Comparison of ENCODE assay signal across 13 cellular contexts in the genomic region with DNA sequence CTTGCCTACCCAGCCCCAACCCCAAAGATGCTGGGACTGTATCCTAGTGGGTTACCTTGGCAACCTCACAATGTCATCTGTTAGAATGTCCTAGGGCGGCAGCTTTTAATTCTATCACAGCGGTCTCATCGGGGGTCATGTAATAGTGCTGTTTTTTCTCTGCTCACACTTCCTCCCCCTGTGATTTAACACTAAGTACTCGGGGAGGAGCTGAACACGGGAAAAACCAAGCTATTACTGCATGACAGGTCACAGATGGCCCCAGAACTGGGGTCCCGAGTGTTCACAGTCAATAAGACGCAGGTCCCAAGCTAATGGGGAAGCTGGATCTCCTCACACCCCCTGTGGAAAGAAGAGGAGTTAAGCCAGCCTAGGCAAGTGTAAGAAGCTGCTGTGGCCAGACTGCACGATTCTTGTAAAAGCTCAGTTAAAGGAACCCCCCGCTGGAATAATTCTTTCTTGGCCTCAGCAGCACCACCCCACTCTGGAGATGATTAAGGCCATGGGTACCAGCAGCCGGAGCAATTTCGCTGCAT. TPM values are rescaled to one million over a fixed set of nuclear protein-coding genes. Genes with fewer than 3 reads are reported as not detected.
DNase-seq lines count a peak whose midpoint lies in the region; ATAC-seq, FAIRE-seq and TF ChIP-seq lines count a peak whose summit lies in the region.
"Had no signal": no experiment of that assay in that cellular context is flagged by ENCODE, and none has a peak within 500 bp of the region (broad histone marks: within the 10 kb centered on the region; RNA-seq: fewer than 3 reads in every experiment).

No MANE protein-coding gene starts in this region.

- peaks cover 10 to 15% of the 10 kb centered on the region in 2 donors for H3K36me3 Mint-ChIP-seq in activated T-cell treated with anti-CD3 and anti-CD28 coated beads, Interleukin-2, amount 50 U/mL, for 72 hours (ENCODE audit: insufficient read depth in 2 of 2)
- H3K36me3 Mint-ChIP-seq in IgD-negative memory B cell, result no peaks in the 10 kb centered on the region
- peaks cover 51 to 72% of the 10 kb centered on the region in 2 donors for H3K36me3 Mint-ChIP-seq in stimulated activated naive B cell treated with anti-CD40 and anti-IgM and Interleukin-4, amounts not matched to agents 10 μg/mL and 1 μg/mL and 100 μg/mL, for 72 hours

- no peak for TF ChIP-seq CTCF in K562 (IDR thresholded peaks at IDR 0.05 in 2 of 3, conservative IDR thresholded peaks at IDR 0.05 in 1 of 3; ENCODE audit: insufficient read depth in 2 of 3, low read depth in 1 of 3, low read length in 3 of 3)

- peak overlapping the region; percentile 74 for H3K27ac Mint-ChIP-seq in activated T-cell treated with anti-CD3 and anti-CD28 coated beads, Interleukin-2, amount 50 U/mL, for 72 hours
- peak overlapping the region; percentile 77 to 94 (median 92) for H3K27ac Mint-ChIP-seq in IgD-negative memory B cell
- peak overlapping the region; percentile 100 for H3K27ac Mint-ChIP-seq in stimulated activated naive B cell treated with anti-CD40 and anti-IgM and Interleukin-4, amounts not matched to agents 10 μg/mL and 1 μg/mL and 100 μg/mL, for 72 hours

- no peak overlapping the region for H3K9ac ChIP-seq in K562 (ENCODE audit: insufficient read depth in 1 of 2, low read depth in 2 of 2, low read length in 2 of 2)

- no peak for FAIRE-seq in K562 (lab: Jason Lieb, UNC)
- FAIRE-seq: keratinocyte had no signal

- intact Hi-C loops in K562 (cut with micrococcal nuclease), result no loop called here

- H4K20me1 ChIP-seq in K562 (replicated peaks; ENCODE audit: control insufficient read depth, insufficient read depth, low read length), result no peaks in the 10 kb centered on the region

- TF ChIP-seq POLR2A in K562 (conservative IDR thresholded peaks at IDR 0.05), result no peak

- no peaks in the 10 kb centered on the region for H3K9me3 ChIP-seq in K562 (replicated peaks; ENCODE audit: control insufficient read depth, insufficient read depth, low read depth, low read length)
- H3K9me3 ChIP-seq: SJCRH30, thoracic aorta had no signal

- H3K36me3 ChIP-seq in K562 (ENCODE audit: control insufficient read depth, insufficient read depth, low read length), result no peaks in the 10 kb centered on the region
- H3K36me3 ChIP-seq: SJCRH30, thoracic aorta had no signal

- no peak overlapping the region for H3K27ac ChIP-seq in K562 (ENCODE audit: extremely low read depth, low read depth, low read length)
- H3K27ac ChIP-seq: SJCRH30 had no signal

- no peaks in the 10 kb centered on the region for H3K79me2 ChIP-seq in K562 (ENCODE audit: control insufficient read depth, insufficient read depth, low read length)

- no peak for DNase-seq in activated T-cell treated with anti-CD3 and anti-CD28 coated beads, Interleukin-2, amount 50 U/mL, for 72 hours
- no peak for DNase-seq in activated T-cell treated with anti-CD3 and anti-CD28 coated beads, Interleukin-2, amount 50 U/mL, for 1 hour
- DNase-seq in K562 (ENCODE audit: extremely low read depth in 1 of 4, low spot score in 3 of 4) (no peak), NCI-H226 (no peak), D341Med (ENCODE audit: low spot score) (no peak), SHP77 treated with DMSO at 0.1 percent for 48 hours (lab: John Stamatoyannopoulos, UW) (no peak)
- DNase-seq in stimulated activated naive B cell treated with anti-CD40 and anti-IgM and Interleukin-4, amounts not matched to agents 10 μg/mL and 1 μg/mL and 100 μg/mL, for 72 hours, result peak; percentile 72
- DNase-seq: Kasumi-1; stimulated activated CD4-positive, alpha-beta T cell treated with anti-CD3 and anti-CD28 coated beads, Interleukin-2, amount 100 ng/mL, for 48 hours had no signal

- no peak for TF ChIP-seq RAD21 in K562 (CRISPR knock-in tag; conservative IDR thresholded peaks at IDR 0.05 in 1 of 2, IDR thresholded peaks at IDR 0.05 in 1 of 2)

- peaks cover 3 to 6% of the 10 kb centered on the region in 2 donors for H3K9me3 Mint-ChIP-seq in activated T-cell treated with anti-CD3 and anti-CD28 coated beads, Interleukin-2, amount 50 U/mL, for 72 hours
- no peaks in the 10 kb centered on the region for H3K9me3 Mint-ChIP-seq in IgD-negative memory B cell
- peaks cover 0 to 3% of the 10 kb centered on the region in 2 donors for H3K9me3 Mint-ChIP-seq in stimulated activated naive B cell treated with anti-CD40 and anti-IgM and Interleukin-4, amounts not matched to agents 10 μg/mL and 1 μg/mL and 100 μg/mL, for 72 hours

- no peaks in the 10 kb centered on the region for H3K27me3 Mint-ChIP-seq in activated T-cell treated with anti-CD3 and anti-CD28 coated beads, Interleukin-2, amount 50 U/mL, for 72 hours (ENCODE audit: low read depth)
- peaks cover 2% of the 10 kb centered on the region for H3K27me3 Mint-ChIP-seq in IgD-negative memory B cell
- H3K27me3 Mint-ChIP-seq in stimulated activated naive B cell treated with anti-CD40 and anti-IgM and Interleukin-4, amounts not matched to agents 10 μg/mL and 1 μg/mL and 100 μg/mL, for 72 hours, result no peaks in the 10 kb centered on the region

- no peak overlapping the region for H2AFZ ChIP-seq in K562 (ENCODE audit: low read depth, low read length)

- H3K9me1 ChIP-seq in K562 (ENCODE audit: control insufficient read depth, insufficient read depth, low read length), result no peaks in the 10 kb centered on the region

- POLR2A ChIA-PET in K562 (lab: Yijun Ruan, JAX), result interaction anchor here (0.5 to 1.2 kb wide), 5 partner anchors 9 to 223 kb away, joined by 3 to 4 read pairs (median 3); no protein-coding TSS in a partner anchor

- H3K4me1 ChIP-seq in K562 (replicated peaks in 1 of 2; ENCODE audit: control insufficient read depth in 2 of 2, insufficient read depth in 2 of 2, low read length in 2 of 2), result peaks cover 0 to 15% of the 10 kb centered on the region in 2 experiments; a peak in 2 of 5 replicates

- TF ChIP-seq EP300 in K562 (IDR thresholded peaks at IDR 0.05; ENCODE audit: low read length), result no peak

- peak overlapping the region; percentile 75 to 98 for H3K4me3 Mint-ChIP-seq in activated T-cell treated with anti-CD3 and anti-CD28 coated beads, Interleukin-2, amount 50 U/mL, for 72 hours
- peak overlapping the region; percentile 17 to 90 (median 75) for H3K4me3 Mint-ChIP-seq in IgD-negative memory B cell
- peak overlapping the region; percentile 95 to 98 for H3K4me3 Mint-ChIP-seq in stimulated activated naive B cell treated with anti-CD40 and anti-IgM and Interleukin-4, amounts not matched to agents 10 μg/mL and 1 μg/mL and 100 μg/mL, for 72 hours

- in situ Hi-C loops in K562 (cut with MboI), result no loop called here

- no peak overlapping the region for H3K4me3 ChIP-seq in K562
- H3K4me3 ChIP-seq: SJCRH30, thoracic aorta had no signal

- H3K27me3 ChIP-seq in K562 (ENCODE audit: control insufficient read depth in 2 of 2, insufficient read depth in 2 of 2, low read length in 2 of 2), result peaks cover 41 to 57% of the 10 kb centered on the region in 2 experiments
- H3K27me3 ChIP-seq: SJCRH30 had no signal

- H3K4me2 ChIP-seq in K562 (ENCODE audit: insufficient read depth, low read length), result no peak overlapping the region

- H3K4me1 Mint-ChIP-seq in activated T-cell treated with anti-CD3 and anti-CD28 coated beads, Interleukin-2, amount 50 U/mL, for 72 hours (ENCODE audit: low read depth), result peaks cover 83% of the 10 kb centered on the region
- peaks cover 55 to 60% (median 57%) of the 10 kb centered on the region in 3 donors for H3K4me1 Mint-ChIP-seq in IgD-negative memory B cell
- peaks cover 79 to 95% of the 10 kb centered on the region in 2 donors for H3K4me1 Mint-ChIP-seq in stimulated activated naive B cell treated with anti-CD40 and anti-IgM and Interleukin-4, amounts not matched to agents 10 μg/mL and 1 μg/mL and 100 μg/mL, for 72 hours

- CTCF ChIA-PET in K562 (lab: Yijun Ruan, JAX; ENCODE audit: low intra/inter-chr PET ratio), result no interaction called here

- WGBS in K562 (ENCODE audit: insufficient coverage, low coverage, missing lambda C conversion rate), result 6% methylated on average over 11 of the region's 11 CpGs

- no TSS peak for BruUV-seq in K562 (replicated peaks; lab: Mats Ljungman, UMichigan)

- ATAC-seq in activated T-cell treated with anti-CD3 and anti-CD28 coated beads, Interleukin-2, amount 50 U/mL, for 72 hours (replicated peaks in 1 of 2), result no peak
- ATAC-seq in K562, result no peak; the same call in 1 of the 3 replicates
- peak; percentile 10 to 12 for ATAC-seq in stimulated activated naive B cell treated with anti-CD40 and anti-IgM and Interleukin-4, amounts not matched to agents 10 μg/mL and 1 μg/mL and 100 μg/mL, for 72 hours (replicated peaks)

TF ChIP-seq in K562, 482 proteins besides CTCF, POLR2A, EP300 and RAD21:
- TF ChIP-seq RFX1 (IDR thresholded peaks at IDR 0.05) (peak; percentile 25; the same call in 1 of the 2 replicates), NFATC3 (IDR thresholded peaks at IDR 0.05) (no peak)

RNA-seq across cellular contexts. Expression of a gene that starts 2.5 kb away (rescaled TPM):
- 100 to 1,000 TPM; 128 to 132 TPM for total RNA-seq in activated T-cell treated with anti-CD3 and anti-CD28 coated beads, Interleukin-2, amount 50 U/mL, for 72 hours
- polyA plus RNA-seq in IgD-negative memory B cell, result 43.1 TPM
- total RNA-seq in K562 (2011; cell fraction: chromatin; rRNA removed; ENCODE audit: low replicate concordance), result not detected in 2 replicates
- not detected in 2 replicates for total RNA-seq in K562 (2011; cell fraction: nucleolus; rRNA removed)
- total RNA-seq in K562 (2011; cell fraction: nucleoplasm; rRNA removed), result not detected in 2 replicates
- total RNA-seq in K562 (2014; rRNA removed), result not detected in 2 replicates
- total RNA-seq in K562 (2014; rRNA removed; fragmentation: Illumina TruSeq; extraction: Trizol), result not detected in 2 replicates
- not detected in 2 replicates for total RNA-seq in K562 (2015; rRNA removed; fragmentation: Illumina TruSeq; extraction: Trizol)
- 0.29 and 0.51 TPM in 2 replicates for total RNA-seq in K562 (2021)
- polyA plus RNA-seq in K562 (2011; rRNA removed), result not detected in 2 replicates
- polyA plus RNA-seq in K562 (2011; cell fraction: cytosol; rRNA removed), result not detected in 2 replicates
- polyA plus RNA-seq in K562 (2011; cell fraction: nucleus; rRNA removed), result not detected in 2 replicates
- 0.14 and 0.19 TPM in 2 replicates for polyA plus RNA-seq in K562 (2012)
- polyA plus RNA-seq in K562 (2014; fragmentation: Illumina TruSeq; extraction: Trizol), result not detected in 2 replicates
- polyA plus RNA-seq in K562 (2014; fragmentation: Nextera tagmentation; extraction: Ambion mirVana), result under 1 TPM in 1 of 2 experiments, not detected in 1; 0.08 TPM
- 0.11 TPM in 1 of 2 replicates, not detected in the other for polyA plus RNA-seq in K562 (2014; rRNA removed)
- not detected in 2 replicates for polyA minus RNA-seq in K562 (2011; rRNA and poly(A)+ RNA removed)
- not detected in 2 replicates for polyA minus RNA-seq in K562 (2011; cell fraction: cytosol; rRNA and poly(A)+ RNA removed)
- polyA minus RNA-seq in K562 (2011; cell fraction: nucleus; rRNA and poly(A)+ RNA removed), result not detected in 2 replicates

Comparison
In these comparisons a context has a peak if more than half of its experiments do, and no peak if none do; other contexts are left out.
1. ATAC-seq: peak in stimulated activated naive B cell treated with anti-CD40 and anti-IgM and Interleukin-4, amounts not matched to agents 10 μg/mL and 1 μg/mL and 100 μg/mL, for 72 hours (2 of 2); none in activated T-cell treated with anti-CD3 and anti-CD28 coated beads, Interleukin-2, amount 50 U/mL, for 72 hours (0 of 2) and K562 (single experiment).
2. RNA of a gene that starts 2.5 kb away (total RNA-seq): 128 to 132 TPM in activated T-cell treated with anti-CD3 and anti-CD28 coated beads, Interleukin-2, amount 50 U/mL, for 72 hours; 0.29 to 0.51 TPM in K562; every median in the first group is over 10 times any median in the second.
3. Peak in every context shown above with its lines, with median percentiles within 50 percentile points of each other: H3K27ac Mint-ChIP-seq and H3K4me3 Mint-ChIP-seq.